ENCODE assay signal across 1 cellular context in genomic region chr1:175191654-175192053, GRCh38.
TF ChIP-seq lines count a peak whose summit lies in the region.

No MANE protein-coding gene starts in this region.

TF ChIP-seq in GM23338, 12 proteins besides CTCF, POLR2A, EP300 and RAD21 (continued from another document):
- no peak for TF ChIP-seq REST (IDR thresholded peaks at IDR 0.05; ENCODE audit: unreplicated experiment)
